Comparison of ENCODE assay signal across 6 cellular contexts in the genomic region with DNA sequence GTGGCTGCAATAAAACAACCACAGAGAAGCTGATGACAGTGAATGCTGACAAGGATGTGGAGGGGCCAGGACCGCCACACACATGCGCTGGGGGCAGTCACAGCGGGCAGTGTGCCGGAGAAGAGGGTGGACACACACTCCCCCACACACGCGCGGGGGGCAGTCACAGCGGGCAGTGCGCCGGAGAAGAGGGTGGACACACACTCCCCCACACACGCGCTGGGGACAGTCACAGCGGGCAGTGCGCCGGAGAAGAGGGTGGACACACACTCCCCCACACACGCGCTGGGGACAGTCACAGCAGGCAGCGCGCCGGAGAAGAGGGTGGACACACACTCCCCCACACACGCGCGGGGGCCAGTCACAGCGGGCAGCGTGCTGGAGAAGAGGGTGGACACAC.
A peak's percentile ranks its signal among the peaks of the same experiment; 100 is the strongest.
DNase-seq lines count a peak whose midpoint lies in the region; ATAC-seq and TF ChIP-seq lines count a peak whose summit lies in the region.
"Not testable (repeated sequence)": the region's sequence is repeated elsewhere in the genome, so short reads cannot be mapped to it uniquely, and the experiment has no call there.

No MANE protein-coding gene starts in this region.

- H3K27ac Mint-ChIP-seq in endothelial cell (ENCODE audit: unreplicated experiment) (peak overlapping the region; percentile 48), memory B cell (peak overlapping the region; percentile 42), neural progenitor cell (peak overlapping the region; percentile 54)
- peak overlapping the region; percentile 48 for H3K27ac Mint-ChIP-seq in stimulated activated memory B cell treated with anti-CD40 and anti-IgM and Interleukin-4, amounts not matched to agents 10 μg/mL and 1 μg/mL and 100 μg/mL, for 72 hours

- not testable (repeated sequence) for H3K4me1 Mint-ChIP-seq in endothelial cell (ENCODE audit: unreplicated experiment)
- peaks cover 29% of the 10 kb centered on the region for H3K4me1 Mint-ChIP-seq in memory B cell
- H3K4me1 Mint-ChIP-seq in neural progenitor cell, result peaks cover 25% of the 10 kb centered on the region
- peaks cover 48% of the 10 kb centered on the region for H3K4me1 Mint-ChIP-seq in stimulated activated memory B cell treated with anti-CD40 and anti-IgM and Interleukin-4, amounts not matched to agents 10 μg/mL and 1 μg/mL and 100 μg/mL, for 72 hours

- not testable (repeated sequence) for TF ChIP-seq CTCF in DND-41 (IDR thresholded peaks at IDR 0.05; ENCODE audit: borderline replicate concordance, extremely low read depth, low read length, poor library complexity, severe bottlenecking); SU-DHL-6 (IDR thresholded peaks at IDR 0.05; ENCODE audit: insufficient read depth, low read length, poor library complexity, severe bottlenecking); endothelial cell (IDR thresholded peaks at IDR 0.05; ENCODE audit: unreplicated experiment); neural progenitor cell (IDR thresholded peaks at IDR 0.05)

- peaks cover 27% of the 10 kb centered on the region for H3F3A ChIP-seq in SU-DHL-6 (ENCODE audit: insufficient read depth)
- not testable (repeated sequence) for H3F3A ChIP-seq in neural progenitor cell (ENCODE audit: low read depth)

- H3K27me3 Mint-ChIP-seq in endothelial cell (ENCODE audit: unreplicated experiment); memory B cell; neural progenitor cell (ENCODE audit: insufficient read depth, low read depth); stimulated activated memory B cell treated with anti-CD40 and anti-IgM and Interleukin-4, amounts not matched to agents 10 μg/mL and 1 μg/mL and 100 μg/mL, for 72 hours: not testable (repeated sequence)

- H3K27me3 ChIP-seq in DND-41 (ENCODE audit: insufficient read depth, low read length, poor library complexity); SU-DHL-6 (ENCODE audit: low read length); neural progenitor cell: not testable (repeated sequence)

- H2AFZ ChIP-seq in DND-41 (ENCODE audit: low read depth, low read length); SU-DHL-6 (ENCODE audit: low read depth, low read length, severe bottlenecking); neural progenitor cell (replicated peaks): not testable (repeated sequence)

- H3K27ac ChIP-seq in DND-41 (ENCODE audit: low read length), result peak overlapping the region; percentile 87
- H3K27ac ChIP-seq in SU-DHL-6 (ENCODE audit: low read depth, low read length), result peak overlapping the region; percentile 93
- not testable (repeated sequence) for H3K27ac ChIP-seq in neural progenitor cell

- H3K36me3 ChIP-seq in DND-41 (ENCODE audit: insufficient read depth, low read length); SU-DHL-6 (ENCODE audit: low read length); neural progenitor cell: not testable (repeated sequence)

- H3K4me3 Mint-ChIP-seq in endothelial cell (ENCODE audit: unreplicated experiment); memory B cell; neural progenitor cell; stimulated activated memory B cell treated with anti-CD40 and anti-IgM and Interleukin-4, amounts not matched to agents 10 μg/mL and 1 μg/mL and 100 μg/mL, for 72 hours: not testable (repeated sequence)

- not testable (repeated sequence) for H3K9me3 Mint-ChIP-seq in endothelial cell (ENCODE audit: unreplicated experiment); memory B cell; neural progenitor cell; stimulated activated memory B cell treated with anti-CD40 and anti-IgM and Interleukin-4, amounts not matched to agents 10 μg/mL and 1 μg/mL and 100 μg/mL, for 72 hours

- H3K36me3 Mint-ChIP-seq in endothelial cell (ENCODE audit: low read depth, unreplicated experiment); memory B cell; neural progenitor cell; stimulated activated memory B cell treated with anti-CD40 and anti-IgM and Interleukin-4, amounts not matched to agents 10 μg/mL and 1 μg/mL and 100 μg/mL, for 72 hours: not testable (repeated sequence)

- H4K20me1 ChIP-seq in DND-41 (ENCODE audit: insufficient read depth, low read length); SU-DHL-6 (ENCODE audit: low read depth, low read length); neural progenitor cell (ENCODE audit: low read depth): not testable (repeated sequence)

- H3K9ac ChIP-seq in DND-41 (ENCODE audit: low read depth, low read length) (peak overlapping the region; percentile 44), SU-DHL-6 (ENCODE audit: low read length) (peak overlapping the region; percentile 47)
- H3K9ac ChIP-seq in neural progenitor cell, result not testable (repeated sequence)

- H3K4me1 ChIP-seq in DND-41 (ENCODE audit: insufficient read depth, low read length) (peaks cover 59% of the 10 kb centered on the region), neural progenitor cell (peaks cover 14% of the 10 kb centered on the region)

- H3K4me2 ChIP-seq in DND-41 (ENCODE audit: insufficient read depth, low read length) (peak overlapping the region; percentile 48), SU-DHL-6 (ENCODE audit: low read depth, low read length, poor library complexity, severe bottlenecking) (peak overlapping the region; percentile 58)
- not testable (repeated sequence) for H3K4me2 ChIP-seq in neural progenitor cell

- not testable (repeated sequence) for H3K9me2 ChIP-seq in SU-DHL-6 (replicated peaks; ENCODE audit: insufficient read depth, low read length)

- not testable (repeated sequence) for H3K9me3 ChIP-seq in DND-41 (ENCODE audit: insufficient read depth, low read length, severe bottlenecking); SU-DHL-6 (ENCODE audit: insufficient read depth, low read length); neural progenitor cell (ENCODE audit: low read depth)

- H3K79me2 ChIP-seq in DND-41 (ENCODE audit: insufficient read depth, low read length); SU-DHL-6 (ENCODE audit: insufficient read depth, low read length); neural progenitor cell (ENCODE audit: low read depth): not testable (repeated sequence)

- peak; percentile 48 for DNase-seq in DND-41
- DNase-seq in endothelial cell (ENCODE audit: low spot score); memory B cell (ENCODE audit: low spot score in 2 of 2); neural progenitor cell (ENCODE audit: low spot score): not testable (repeated sequence)

- H3K4me3 ChIP-seq in DND-41 (ENCODE audit: low read depth in 1 of 2, low read length in 2 of 2), result peak overlapping the region in 1 of 2 experiments; percentile 15; a peak in 1 of 4 replicates
- H3K4me3 ChIP-seq in SU-DHL-6 (ENCODE audit: insufficient read depth, low read length, poor library complexity, severe bottlenecking); neural progenitor cell: not testable (repeated sequence)

- not testable (repeated sequence) for ATAC-seq in DND-41 (ENCODE audit: insufficient read depth, low read depth); memory B cell (ENCODE audit: low read depth); stimulated activated memory B cell treated with anti-CD40 and anti-IgM and Interleukin-4, amounts not matched to agents 10 μg/mL and 1 μg/mL and 100 μg/mL, for 72 hours
